ENCODE assay signal across 12 cellular contexts in the genomic region with DNA sequence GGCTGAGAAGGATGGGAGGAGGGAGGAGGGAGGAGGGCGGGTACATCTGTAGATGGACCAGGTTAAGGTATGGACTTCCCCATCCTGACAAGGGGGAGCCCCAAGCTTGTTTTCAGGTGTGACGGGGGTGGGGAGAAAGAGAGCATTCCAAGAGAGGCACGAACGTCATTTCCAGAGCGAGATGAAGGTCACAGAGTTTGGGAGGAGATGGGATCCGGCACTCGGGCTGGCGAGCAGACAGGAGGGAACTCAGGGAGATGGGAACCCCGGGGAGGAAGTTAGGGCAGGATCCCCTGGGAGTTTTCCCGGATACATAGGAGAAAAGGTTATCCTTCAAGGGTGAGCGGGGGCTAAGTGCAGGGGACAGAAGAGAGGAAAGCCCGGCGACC.
DNase-seq lines count a peak whose midpoint lies in the region; ATAC-seq, FAIRE-seq and TF ChIP-seq lines count a peak whose summit lies in the region.
"Had no signal": no experiment of that assay in that cellular context is flagged by ENCODE, and none has a peak within 500 bp of the region (broad histone marks: within the 10 kb centered on the region; RNA-seq: fewer than 3 reads in every experiment).

No MANE protein-coding gene starts in this region.

- peak overlapping the region; percentile 47 for H2BK120ac ChIP-seq in IMR-90 (ENCODE audit: low read depth, low read length)

- peak overlapping the region; percentile 45 for H3K27ac Mint-ChIP-seq in mesothelial cell of epicardium
- H3K27ac Mint-ChIP-seq: activated naive CD4-positive, alpha-beta T cell treated with anti-CD3 and anti-CD28 coated beads for 36 hours had no signal

- no peaks in the 10 kb centered on the region for H3K27me3 ChIP-seq in IMR-90 (ENCODE audit: control insufficient read depth, insufficient read depth, low read length)
- no peaks in the 10 kb centered on the region for H3K27me3 ChIP-seq in endothelial cell of umbilical vein (ENCODE audit: control insufficient read depth in 2 of 2, insufficient read depth in 2 of 2, low read length in 2 of 2)
- H3K27me3 ChIP-seq in thyroid gland = no peaks in the 10 kb centered on the region

- H3K27ac ChIP-seq in IMR-90 (ENCODE audit: insufficient read depth, low read length) (no peak overlapping the region), endothelial cell of umbilical vein (ENCODE audit: insufficient read depth, low read depth, low read length) (no peak overlapping the region), thyroid gland (peak overlapping the region; percentile 37 to 50 (median 40))
- H3K27ac ChIP-seq: parathyroid adenoma had no signal

- H3K9me3 Mint-ChIP-seq in mesothelial cell of epicardium = peaks cover 4% of the 10 kb centered on the region
- H3K9me3 Mint-ChIP-seq: activated naive CD4-positive, alpha-beta T cell treated with anti-CD3 and anti-CD28 coated beads for 36 hours had no signal

- H3K79me2 ChIP-seq in endothelial cell of umbilical vein (ENCODE audit: control insufficient read depth, insufficient read depth, low read length) = peaks cover 1% of the 10 kb centered on the region

- H3K36me3 ChIP-seq in IMR-90 (ENCODE audit: control insufficient read depth, insufficient read depth, low read length) = no peaks in the 10 kb centered on the region
- H3K36me3 ChIP-seq in endothelial cell of umbilical vein (ENCODE audit: control insufficient read depth in 2 of 2, extremely low read depth in 1 of 2, insufficient read depth in 2 of 2, low read length in 2 of 2) = no peaks in the 10 kb centered on the region
- no peaks in the 10 kb centered on the region for H3K36me3 ChIP-seq in thyroid gland

- H3K4ac ChIP-seq in IMR-90 (ENCODE audit: low read depth, low read length) = peak overlapping the region; percentile 77

- H4K20me1 ChIP-seq in IMR-90 (ENCODE audit: insufficient read depth, low read length) (peaks cover 8% of the 10 kb centered on the region), endothelial cell of umbilical vein (replicated peaks; ENCODE audit: control insufficient read depth, extremely low read depth, insufficient read depth, low read length) (no peaks in the 10 kb centered on the region)

- peak overlapping the region; percentile 44 for H4K91ac ChIP-seq in IMR-90 (ENCODE audit: insufficient read depth, low read depth, low read length)

- DNase-seq in IMR-90 = no peak
- no peak for DNase-seq in endothelial cell of umbilical vein (ENCODE audit: low read depth, low spot score)
- DNase-seq in mesothelial cell of epicardium (ENCODE audit: low spot score in 2 of 2, unreplicated experiment in 2 of 2) = no peak
- no peak for DNase-seq in thyroid gland
- no peak for DNase-seq in anterior cingulate cortex (lab: John Stamatoyannopoulos, UW)
- DNase-seq in central memory CD4-positive, alpha-beta T cell = no peak
- no peak for DNase-seq in ecto neural progenitor cell (ENCODE audit: low spot score)
- DNase-seq: activated naive CD4-positive, alpha-beta T cell treated with anti-CD3 and anti-CD28 coated beads for 36 hours; GDM1; NK-92 treated with Interleukin-12 subunit alpha and Interleukin-12 subunit beta, amount 100 ng/mL, for 24 hours had no signal

- H3K4me2 ChIP-seq in IMR-90 (ENCODE audit: low read depth, low read length) (peak overlapping the region; percentile 1), endothelial cell of umbilical vein (ENCODE audit: insufficient read depth, low read length) (peak overlapping the region; percentile 35)

- TF ChIP-seq RAD21 in IMR-90 (IDR thresholded peaks at IDR 0.05; ENCODE audit: low read length) = no peak

- H3K18ac ChIP-seq in IMR-90 (ENCODE audit: low read depth, low read length) = no peak overlapping the region

- peaks cover 31 to 72% of the 10 kb centered on the region in 2 experiments for H3K79me1 ChIP-seq in IMR-90 (ENCODE audit: low read depth in 1 of 2, low read length in 2 of 2)

- H3K14ac ChIP-seq in IMR-90 (replicated peaks; ENCODE audit: low read depth, low read length) = peak overlapping the region; percentile 74

- TF ChIP-seq CTCF in IMR-90 (conservative IDR thresholded peaks at IDR 0.05; ENCODE audit: low read depth, low read length) (no peak), endothelial cell of umbilical vein (IDR thresholded peaks at IDR 0.05; ENCODE audit: extremely low read depth in 1 of 2, insufficient read depth in 1 of 2, low read depth in 1 of 2, low read length in 2 of 2) (no peak), mesothelial cell of epicardium (IDR thresholded peaks at IDR 0.05; ENCODE audit: unreplicated experiment) (no peak), thyroid gland (IDR thresholded peaks at IDR 0.05) (no peak)

- H3K9me1 ChIP-seq in IMR-90 (ENCODE audit: insufficient read depth, low read length) (peaks cover 16% of the 10 kb centered on the region), endothelial cell of umbilical vein (replicated peaks; ENCODE audit: control insufficient read depth, extremely low read depth, insufficient read depth, low read length) (no peaks in the 10 kb centered on the region)

- H2AK9ac ChIP-seq in IMR-90 (replicated peaks; ENCODE audit: low read depth, low read length, poor library complexity) = peak overlapping the region; percentile 8

- no peak overlapping the region for H3K56ac ChIP-seq in IMR-90 (ENCODE audit: extremely low read depth, insufficient read depth, low read length)

- POLR2A ChIA-PET in IMR-90 (lab: Charles Lee; ENCODE audit: unreplicated experiment) (no interaction called here), endothelial cell of umbilical vein (lab: Charles Lee) (no interaction called here)

- peak overlapping the region; percentile 29 to 74; a peak in 3 of 4 replicates for H4K8ac ChIP-seq in IMR-90 (ENCODE audit: low read depth in 2 of 2, low read length in 2 of 2)

- H3K23ac ChIP-seq in IMR-90 (ENCODE audit: low read depth, low read length) = peak overlapping the region; percentile 97

- dilution Hi-C loops in IMR-90 (cut with HindIII; ENCODE audit: low sequenced_read_pairs, unreplicated experiment) = no loop called here
- dilution Hi-C loops in endothelial cell of umbilical vein (cut with MboI; ENCODE audit: extremely low pct_ligation_motif_present, low sequenced_read_pairs) = no loop called here

- H3K4me3 Mint-ChIP-seq in mesothelial cell of epicardium = no peak overlapping the region
- H3K4me3 Mint-ChIP-seq: activated naive CD4-positive, alpha-beta T cell treated with anti-CD3 and anti-CD28 coated beads for 36 hours had no signal

- no peak overlapping the region for H2BK5ac ChIP-seq in IMR-90 (ENCODE audit: low read depth, low read length, poor library complexity, severe bottlenecking)

- H3K4me1 ChIP-seq in IMR-90 (ENCODE audit: control insufficient read depth, insufficient read depth, low read length) (peaks cover 25% of the 10 kb centered on the region), endothelial cell of umbilical vein (ENCODE audit: control insufficient read depth, extremely low read depth, insufficient read depth, low read length) (peaks cover 5% of the 10 kb centered on the region), thyroid gland (peaks cover 34 to 35% of the 10 kb centered on the region in 2 donors)

- ATAC-seq in IMR-90 (ENCODE audit: low read depth) (peak; percentile 9), GM18517 (IDR thresholded peaks at IDR 0.05; ENCODE audit: unreplicated experiment) (no peak)

- intact Hi-C loops in IMR-90 (cut with micrococcal nuclease) = no loop called here
- intact Hi-C loops in endothelial cell of umbilical vein (cut with micrococcal nuclease) = no loop called here
- intact Hi-C loops in thyroid gland (cut with DNase I) = no loop called here

- H3K27me3 Mint-ChIP-seq in mesothelial cell of epicardium (ENCODE audit: low read depth) = peaks cover 19% of the 10 kb centered on the region

- H2AK5ac ChIP-seq in IMR-90 (ENCODE audit: low read depth, low read length) = peak overlapping the region; percentile 82

- H3K36me3 Mint-ChIP-seq in mesothelial cell of epicardium = peaks cover 7% of the 10 kb centered on the region

- H2BK15ac ChIP-seq in IMR-90 (ENCODE audit: low read depth, low read length) = no peak overlapping the region

- peaks cover 59% of the 10 kb centered on the region for H3K4me1 Mint-ChIP-seq in mesothelial cell of epicardium

- no peak overlapping the region for H4K5ac ChIP-seq in IMR-90 (ENCODE audit: low read depth, low read length)

- CTCF ChIA-PET in IMR-90 (lab: Yijun Ruan, JAX) = no interaction called here
- CTCF ChIA-PET in endothelial cell of umbilical vein (lab: Charles Lee) = interaction anchor here (0.8 to 1.6 kb wide), 4 partner anchors 9 to 54 kb away, joined by 3 to 4 read pairs (median 3); no protein-coding TSS in a partner anchor

- in situ Hi-C loops in IMR-90 (cut with MboI; ENCODE audit: low sequenced_read_pairs) = no loop called here

- WGBS in IMR-90 (ENCODE audit: extremely low coverage in 2 of 2, insufficient read length in 1 of 2), 2 experiments = 34% methylated on average over 7 of the region's 13 CpGs; no CpG with 5 or more reads in 1 of the 2 experiments
- 53 to 58% methylated on average over 13 of the region's 13 CpGs for WGBS in thyroid gland, 2 donors

- no peak for FAIRE-seq in endothelial cell of umbilical vein (lab: Jason Lieb, UNC)

- no peak for TF ChIP-seq POLR2A in IMR-90 (IDR thresholded peaks at IDR 0.05; ENCODE audit: low read depth, low read length)
- no peak for TF ChIP-seq POLR2A in endothelial cell of umbilical vein (IDR thresholded peaks at IDR 0.05; ENCODE audit: low read depth, low read length)
- no peak for TF ChIP-seq POLR2A in thyroid gland (IDR thresholded peaks at IDR 0.05)

- H3K9me3 ChIP-seq in IMR-90 (ENCODE audit: control insufficient read depth, insufficient read depth, low read length) (peaks cover 2% of the 10 kb centered on the region), endothelial cell of umbilical vein (replicated peaks; ENCODE audit: control insufficient read depth, insufficient read depth, low read length) (no peaks in the 10 kb centered on the region), thyroid gland (no peaks in the 10 kb centered on the region)

- H3K9ac ChIP-seq in IMR-90 (ENCODE audit: low read depth, low read length) (peak overlapping the region; percentile 3; the same call in 1 of the 2 replicates), endothelial cell of umbilical vein (replicated peaks; ENCODE audit: extremely low read depth, insufficient read depth, low read length) (no peak overlapping the region)
- H3K9ac ChIP-seq: parathyroid adenoma had no signal

- H3K4me3 ChIP-seq in IMR-90 (ENCODE audit: insufficient read depth, low read depth, low read length) = no peak overlapping the region
- peak overlapping the region in 1 of 3 experiments; percentile 17 for H3K4me3 ChIP-seq in endothelial cell of umbilical vein (replicated peaks in 1 of 3; ENCODE audit: insufficient read depth in 1 of 3, low read depth in 1 of 3, low read length in 3 of 3)
- peak overlapping the region in 1 of 3 donors; percentile 7 for H3K4me3 ChIP-seq in thyroid gland (replicated peaks in 1 of 3)

- BruUV-seq in IMR-90 (replicated peaks; lab: Mats Ljungman, UMichigan) (no TSS peak), endothelial cell of umbilical vein (replicated peaks; lab: Mats Ljungman, UMichigan) (no TSS peak)

- H2AFZ ChIP-seq in IMR-90 (replicated peaks; ENCODE audit: low read length, poor library complexity) = peak overlapping the region; percentile 67
- peak overlapping the region; percentile 1 for H2AFZ ChIP-seq in endothelial cell of umbilical vein (ENCODE audit: low read depth, low read length)
- H2AFZ ChIP-seq: parathyroid adenoma had no signal

- no peak overlapping the region for H2BK20ac ChIP-seq in IMR-90 (ENCODE audit: low read depth, low read length)

TF ChIP-seq in endothelial cell of umbilical vein, 7 proteins besides CTCF, POLR2A, EP300 and RAD21 (continues in another document):
- no peak for TF ChIP-seq FOS (IDR thresholded peaks at IDR 0.05; ENCODE audit: borderline replicate concordance, insufficient read depth, low read length)

Comparison
In these comparisons a context has a peak if more than half of its experiments do, and no peak if none do; other contexts are left out.
1. H3K27ac ChIP-seq: peak in thyroid gland (3 of 3); none in IMR-90 (single experiment) and endothelial cell of umbilical vein (single experiment).